8 cellular contexts compared by ENCODE assay signal in the genomic region with DNA sequence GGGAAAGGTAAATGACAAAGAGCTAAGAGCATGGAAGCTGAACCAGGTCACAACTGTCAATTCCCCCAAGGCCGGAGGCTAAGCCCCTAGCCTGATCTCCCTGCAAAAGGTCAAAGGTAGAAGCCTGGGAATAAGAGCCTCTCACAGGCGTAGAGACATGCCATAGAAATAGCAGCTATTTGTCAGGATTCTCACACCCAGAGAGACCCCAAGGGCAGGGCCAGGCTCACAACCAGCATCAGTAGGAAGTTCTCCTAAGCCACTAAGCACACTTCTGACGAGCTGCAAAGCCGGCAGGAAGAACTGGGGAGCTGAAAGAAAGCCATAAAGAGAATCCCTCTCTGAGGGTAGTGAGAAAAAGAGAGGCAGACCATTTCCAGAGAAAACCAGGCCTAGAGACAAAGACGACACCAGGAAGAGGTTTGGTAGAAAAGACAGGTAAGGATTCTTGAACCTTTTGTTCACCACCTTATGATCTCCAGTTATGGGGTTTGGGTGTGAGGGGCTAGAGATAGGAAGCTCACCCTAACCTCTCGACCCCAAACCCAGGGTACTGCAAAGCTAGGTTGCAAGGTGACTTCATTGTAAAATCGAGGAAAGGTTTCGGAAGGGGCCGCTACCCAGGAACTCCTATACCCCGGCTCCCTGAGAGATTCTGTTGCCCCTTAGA. TPM values are rescaled to one million over a fixed set of nuclear protein-coding genes. Genes with fewer than 3 reads are reported as not detected.
DNase-seq lines count a peak whose midpoint lies in the region; ATAC-seq, FAIRE-seq and TF ChIP-seq lines count a peak whose summit lies in the region.

No MANE protein-coding gene starts in this region.

- H3K4me1 ChIP-seq in A549 (peaks cover 13% of the 10 kb centered on the region), right lobe of liver (peaks cover 0 to 13% (median 6%) of the 10 kb centered on the region in 4 donors), transverse colon (peaks cover 12 to 28% (median 22%) of the 10 kb centered on the region in 4 donors)

- DNase-seq in A549 (ENCODE audit: low read depth in 1 of 2, low spot score in 1 of 2) (no peak), HFFc6 (no peak), astrocyte of the cerebellum (ENCODE audit: low read depth) (no peak), right lobe of liver (no peak), transverse colon (no peak), NCI-H1436 (lab: John Stamatoyannopoulos, UW) (no peak)

- in situ Hi-C loops in astrocyte of the cerebellum (cut with HindIII; ENCODE audit: low sequenced_read_pairs), result no loop called here
- in situ Hi-C loops in transverse colon (cut with MboI; ENCODE audit: low pct_ligation_motif_present in 1 of 4, low pct_unique_long_range_greater_than_20kb in 1 of 4, low sequenced_read_pairs in 3 of 4), result loop anchor here in 2 of 4 donors (5.0 to 10.0 kb wide), 2 partner anchors 56 to 63 kb away; partner anchors contain the start of gene ESYT1 (in 1 of the 2)

- CTCF ChIA-PET in A549 (lab: Yijun Ruan, JAX), result interaction anchor here (0.5 to 6.8 kb wide), 16 partner anchors 9 to 396 kb away, joined by 3 to 204 read pairs (median 24); partner anchors contain the start of genes ANKRD52, ESYT1, MYL6 and RNF41

- WGBS in A549 (ENCODE audit: missing lambda C conversion rate), result 27% methylated on average over 10 of the region's 10 CpGs
- 21% methylated on average over 9 of the region's 10 CpGs for WGBS in right lobe of liver (ENCODE audit: insufficient coverage, low coverage, low lambda C conversion rate, missing lambda C conversion rate)
- WGBS in transverse colon (ENCODE audit: low coverage in 1 of 2), 2 donors, result 5 to 43% methylated on average over 1 to 10 of the region's 10 CpGs

- no peak for TF ChIP-seq EP300 in A549 (IDR thresholded peaks at IDR 0.05)
- no peak for TF ChIP-seq EP300 in transverse colon (IDR thresholded peaks at IDR 0.05; ENCODE audit: low read depth)

- peaks cover 21% of the 10 kb centered on the region for H3K36me3 Mint-ChIP-seq in HFFc6 (ENCODE audit: low read depth)

- 0 out of 2 replicates have a peak, but pooled peaks cover 3% of the 10 kb centered on the region for H3K9me3 Mint-ChIP-seq in HFFc6

- peaks cover 7% of the 10 kb centered on the region for H3K27me3 Mint-ChIP-seq in HFFc6 (ENCODE audit: insufficient read depth)

- TF ChIP-seq CTCF in A549 (IDR thresholded peaks at IDR 0.05) (no peak), HFFc6 (IDR thresholded peaks at IDR 0.05) (no peak), astrocyte of the cerebellum (IDR thresholded peaks at IDR 0.05; ENCODE audit: low read depth, low read length, missing control alignments) (no peak), right lobe of liver (IDR thresholded peaks at IDR 0.05) (no peak), transverse colon (IDR thresholded peaks at IDR 0.05) (no peak)

- intact Hi-C loops in right lobe of liver (cut with DNase I) (loop anchor here (5.0 kb wide), 2 partner anchors 56 to 61 kb away; partner anchors contain the start of gene ESYT1 (in 1 of the 2)), transverse colon (cut with DNase I; ENCODE audit: low total_unique reads) (loop anchor here (2.0 kb wide), 1 partner anchor 69 kb away; the partner anchor contains the start of gene ZC3H10)

- H3K27me3 ChIP-seq in right lobe of liver (no peaks in the 10 kb centered on the region), transverse colon (no peaks in the 10 kb centered on the region)

- H3K27ac ChIP-seq in A549 (peak overlapping the region; percentile 93 to 99), right lobe of liver (peak overlapping the region; percentile 29 to 63 (median 58)), transverse colon (peak overlapping the region; percentile 95 to 100 (median 99))

- TF ChIP-seq POLR2A in A549 (IDR thresholded peaks at IDR 0.05; ENCODE audit: low read length) (no peak), right lobe of liver (IDR thresholded peaks at IDR 0.05) (no peak), transverse colon (IDR thresholded peaks at IDR 0.05) (no peak)

- H3K27ac Mint-ChIP-seq in HFFc6, result peak overlapping the region; percentile 80

- peaks cover 0 to 29% (median 8%) of the 10 kb centered on the region in 4 donors for H3K36me3 ChIP-seq in right lobe of liver
- peaks cover 0 to 26% (median 12%) of the 10 kb centered on the region in 4 donors for H3K36me3 ChIP-seq in transverse colon

- H3K4me3 ChIP-seq in A549, result peak overlapping the region; percentile 81
- H3K4me3 ChIP-seq in astrocyte of the cerebellum (ENCODE audit: low read depth, low read length), result peak overlapping the region; percentile 81
- H3K4me3 ChIP-seq in right lobe of liver, result peak overlapping the region; percentile 57 to 80 (median 80)
- peak overlapping the region; percentile 87 to 99 (median 98) for H3K4me3 ChIP-seq in transverse colon

- H3K4me3 Mint-ChIP-seq in HFFc6, result peak overlapping the region; percentile 91

- TF ChIP-seq RAD21 in A549 (conservative IDR thresholded peaks at IDR 0.05 in 1 of 2, IDR thresholded peaks at IDR 0.05 in 1 of 2), result no peak

- POLR2A ChIA-PET in A549 (lab: Yijun Ruan, JAX), result interaction anchor here (1.5 to 1.7 kb wide), 3 partner anchors 29 to 69 kb away, joined by 7 to 36 read pairs (median 8); partner anchors contain the start of genes MYL6, MYL6B and ZC3H10

- H3K4me1 Mint-ChIP-seq in HFFc6 (ENCODE audit: low read depth), result peaks cover 39% of the 10 kb centered on the region

- H3K4me2 ChIP-seq in A549, result peak overlapping the region; percentile 99

- ATAC-seq in A549 (no peak), right lobe of liver (no peak), GM21717 (IDR thresholded peaks at IDR 0.05; ENCODE audit: unreplicated experiment) (no peak), HG02938 (IDR thresholded peaks at IDR 0.05; ENCODE audit: unreplicated experiment) (no peak)

- no peak for FAIRE-seq in A549 (lab: Jason Lieb, UNC)

- H3K9me3 ChIP-seq in A549, result no peaks in the 10 kb centered on the region
- no peaks in the 10 kb centered on the region for H3K9me3 ChIP-seq in right lobe of liver
- no peaks in the 10 kb centered on the region for H3K9me3 ChIP-seq in transverse colon

TF ChIP-seq in A549, 52 proteins besides CTCF, POLR2A, EP300 and RAD21 (continues in another document):
- TF ChIP-seq MYC (IDR thresholded peaks at IDR 0.05; ENCODE audit: borderline replicate concordance, low read length), result no peak
- no peak for TF ChIP-seq ZSCAN20 (CRISPR knock-in tag; IDR thresholded peaks at IDR 0.05)
- no peak for TF ChIP-seq GATA3 (IDR thresholded peaks at IDR 0.05; ENCODE audit: borderline replicate concordance)
- no peak for TF ChIP-seq JUNB (IDR thresholded peaks at IDR 0.05)

RNA-seq across cellular contexts. Expression of gene SMARCC2, which starts 1.0 kb away (rescaled TPM):
- polyA plus RNA-seq in A549 (2011; rRNA removed) (83.9 and 109 TPM in 2 replicates), A549 (2017; fragmentation: RNase III; extraction: RNeasy Plus Mini Kit Qiagen cat#74134 plus additional on column Dnase treatment) (48.9 to 57.1 TPM (median 51.9 TPM) in 3 replicates)
- 38.0 and 45.4 TPM in 2 replicates for polyA plus RNA-seq in A549 (2012; cell fraction: cytosol; rRNA removed)
- polyA plus RNA-seq in A549 (2012; cell fraction: nucleus; rRNA removed), result 95.2 and 106 TPM in 2 replicates
- polyA minus RNA-seq in A549 (2011; rRNA and poly(A)+ RNA removed), result 107 and 130 TPM in 2 replicates
- total RNA-seq in HFFc6 (2021; fragmentation: NEBNext Ultra II Directional; extraction: Animal tissue kit (Norgen Biotek cat#: 25700)), result 10 to 100 TPM; 72.1 to 99.8 (median 87.1) TPM
- total RNA-seq in right lobe of liver (10 to 100 TPM; 17.9 to 40.8 (median 25.7) TPM), transverse colon (100 to 1,000 TPM in 3 of 4 donors, 10 to 100 TPM in 1; 63.8 to 231 (median 135) TPM)

RNA-seq across cellular contexts. Expression of gene MYL6, which starts 30.1 kb away (rescaled TPM):
- polyA plus RNA-seq in A549 (2011; rRNA removed) (2,280 and 2,307 TPM in 2 replicates), A549 (2017; fragmentation: RNase III; extraction: RNeasy Plus Mini Kit Qiagen cat#74134 plus additional on column Dnase treatment) (3,268 to 3,485 TPM (median 3,270 TPM) in 3 replicates)
- 3,071 and 4,505 TPM in 2 replicates for polyA plus RNA-seq in A549 (2012; cell fraction: cytosol; rRNA removed)
- 1,396 and 2,143 TPM in 2 replicates for polyA plus RNA-seq in A549 (2012; cell fraction: nucleus; rRNA removed)
- polyA minus RNA-seq in A549 (2011; rRNA and poly(A)+ RNA removed), result 519 and 631 TPM in 2 replicates
- total RNA-seq in HFFc6 (2021; fragmentation: NEBNext Ultra II Directional; extraction: Animal tissue kit (Norgen Biotek cat#: 25700)), result 1,000 to 10,000 TPM; 2,668 to 3,384 (median 3,141) TPM
- total RNA-seq in right lobe of liver (100 to 1,000 TPM; 409 to 644 (median 490) TPM), transverse colon (1,000 to 10,000 TPM; 1,233 to 3,440 (median 2,458) TPM)

RNA-seq across cellular contexts. Expression of gene RNF41, which starts 33.5 kb away (rescaled TPM):
- polyA plus RNA-seq in A549 (2011; rRNA removed) (47.8 and 65.1 TPM in 2 replicates), A549 (2017; fragmentation: RNase III; extraction: RNeasy Plus Mini Kit Qiagen cat#74134 plus additional on column Dnase treatment) (20.2 to 21.7 TPM (median 20.7 TPM) in 3 replicates)
- polyA plus RNA-seq in A549 (2012; cell fraction: cytosol; rRNA removed), result 53.7 and 59.6 TPM in 2 replicates
- 32.1 and 44.8 TPM in 2 replicates for polyA plus RNA-seq in A549 (2012; cell fraction: nucleus; rRNA removed)
- polyA minus RNA-seq in A549 (2011; rRNA and poly(A)+ RNA removed), result 168 and 180 TPM in 2 replicates
- 100 to 1,000 TPM in 1 of 6 experiments, 10 to 100 TPM in 5; 65.9 to 103 (median 71.2) TPM for total RNA-seq in HFFc6 (2021; fragmentation: NEBNext Ultra II Directional; extraction: Animal tissue kit (Norgen Biotek cat#: 25700))
- total RNA-seq in right lobe of liver (10 to 100 TPM; 10.6 to 23.0 (median 12.3) TPM), transverse colon (10 to 100 TPM; 39.0 to 51.3 (median 42.7) TPM)

RNA-seq across cellular contexts. Expression of gene MYL6B, which starts 35.9 kb away (rescaled TPM):
- polyA plus RNA-seq in A549 (2011; rRNA removed), result 48.2 and 67.0 TPM in 2 replicates
- polyA plus RNA-seq in A549 (2012; cell fraction: cytosol; rRNA removed), result 63.4 and 78.3 TPM in 2 replicates
- polyA plus RNA-seq in A549 (2012; cell fraction: nucleus; rRNA removed), result 30.2 and 41.3 TPM in 2 replicates
- 68.6 to 92.7 TPM (median 83.9 TPM) in 3 replicates for polyA plus RNA-seq in A549 (2017; fragmentation: RNase III; extraction: RNeasy Plus Mini Kit Qiagen cat#74134 plus additional on column Dnase treatment)
- 21.6 and 24.3 TPM in 2 replicates for polyA minus RNA-seq in A549 (2011; rRNA and poly(A)+ RNA removed)
- 100 to 1,000 TPM in 5 of 6 experiments, 10 to 100 TPM in 1; 84.5 to 119 (median 108) TPM for total RNA-seq in HFFc6 (2021; fragmentation: NEBNext Ultra II Directional; extraction: Animal tissue kit (Norgen Biotek cat#: 25700))
- total RNA-seq in right lobe of liver, result 10 to 100 TPM in 5 of 6 experiments, 1 to 10 TPM in 1; 4.9 to 18.7 (median 12.6) TPM
- total RNA-seq in transverse colon, result 10 to 100 TPM in 3 of 4 donors, not detected in 1; 26.4 to 30.0 (median 26.7) TPM

RNA-seq across cellular contexts. Expression of gene NABP2, which starts 35.9 kb away (rescaled TPM):
- polyA plus RNA-seq in A549 (2011; rRNA removed) (86.1 and 86.7 TPM in 2 replicates), A549 (2017; fragmentation: RNase III; extraction: RNeasy Plus Mini Kit Qiagen cat#74134 plus additional on column Dnase treatment) (64.1 to 69.6 TPM (median 65.2 TPM) in 3 replicates)
- 96.7 and 97.4 TPM in 2 replicates for polyA plus RNA-seq in A549 (2012; cell fraction: cytosol; rRNA removed)
- polyA plus RNA-seq in A549 (2012; cell fraction: nucleus; rRNA removed), result 21.4 and 27.6 TPM in 2 replicates
- 31.6 and 42.1 TPM in 2 replicates for polyA minus RNA-seq in A549 (2011; rRNA and poly(A)+ RNA removed)
- total RNA-seq in HFFc6 (2021; fragmentation: NEBNext Ultra II Directional; extraction: Animal tissue kit (Norgen Biotek cat#: 25700)), result 10 to 100 TPM; 46.8 to 53.6 (median 49.4) TPM
- total RNA-seq in right lobe of liver (10 to 100 TPM; 10.3 to 24.3 (median 14.8) TPM), transverse colon (10 to 100 TPM in 3 of 4 donors, 1 to 10 TPM in 1; 4.9 to 26.8 (median 15.5) TPM)
